In the genomic region with DNA sequence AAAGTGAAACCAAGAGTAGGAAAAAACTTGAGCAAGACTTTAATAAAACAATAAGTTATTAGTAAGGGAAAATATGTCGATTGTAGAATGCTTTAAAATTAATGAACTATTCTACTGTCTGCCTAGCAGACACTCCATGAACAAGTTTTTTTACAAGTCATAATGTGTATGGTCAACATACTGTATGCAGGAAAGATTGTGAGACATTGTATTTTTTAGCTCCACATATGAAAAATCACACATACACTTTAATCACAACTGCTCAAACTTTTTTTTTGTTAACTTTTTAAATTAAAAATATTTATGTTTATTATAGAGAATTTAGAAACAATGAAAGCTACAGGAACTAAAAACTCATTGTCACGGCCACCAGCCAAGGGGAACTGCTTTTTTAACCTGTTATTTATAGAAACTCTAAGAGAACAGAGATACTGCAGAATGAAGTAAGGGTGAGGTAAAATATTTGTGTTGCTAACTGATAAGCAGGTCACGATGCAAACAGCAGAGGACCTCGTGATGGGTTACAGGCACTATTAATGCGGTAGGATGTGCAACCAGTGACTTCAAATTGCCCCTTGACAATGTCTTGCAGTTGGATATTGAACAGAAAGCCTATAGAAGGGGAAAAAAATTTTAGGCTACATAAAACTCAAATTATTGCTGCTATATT, we compare ENCODE assay signal across 1 cellular context.
TF ChIP-seq lines count a peak whose summit lies in the region.

No MANE protein-coding gene starts in this region.

TF ChIP-seq in HepG2, 621 proteins besides CTCF, POLR2A, EP300 and RAD21:
- TF ChIP-seq KLF12 (CRISPR knock-in tag; IDR thresholded peaks at IDR 0.05; ENCODE audit: borderline replicate concordance): no peak
- TF ChIP-seq ZFYVE20 (CRISPR knock-in tag; IDR thresholded peaks at IDR 0.05; ENCODE audit: borderline replicate concordance, low read depth): no peak
- no peak for TF ChIP-seq KAT2B (IDR thresholded peaks at IDR 0.05; ENCODE audit: borderline replicate concordance, low read depth, low read length)
- TF ChIP-seq TRIM24 (CRISPR knock-in tag; IDR thresholded peaks at IDR 0.05): no peak
